Comparison of ENCODE assay signal across 9 cellular contexts in genomic region chr10:80413152-80413996, GRCh38. TPM values are rescaled to one million over a fixed set of nuclear protein-coding genes. Genes with fewer than 3 reads are reported as not detected.
DNase-seq lines count a peak whose midpoint lies in the region; TF ChIP-seq lines count a peak whose summit lies in the region.
"Had no signal": no experiment of that assay in that cellular context is flagged by ENCODE, and none has a peak within 500 bp of the region (broad histone marks: within the 10 kb centered on the region; RNA-seq: fewer than 3 reads in every experiment).

No MANE protein-coding gene starts in this region.

- TF ChIP-seq EP300 in tibial nerve (IDR thresholded peaks at IDR 0.05) = peak in 1 of 2 donors; percentile 34

- WGBS in tibial nerve, 2 donors = 49 to 56% methylated on average over 13 of the region's 13 CpGs

- no peaks in the 10 kb centered on the region for H3K9me3 ChIP-seq in tibial nerve

- intact Hi-C loops in activated CD4-positive, alpha-beta T cell treated with anti-CD3 and anti-CD28 coated beads, Interleukin-2, amount 10 ng/mL, durations not matched to agents 24 days and 14 days (cut with micrococcal nuclease) = no loop called here

- no peak for TF ChIP-seq POLR2A in tibial nerve (IDR thresholded peaks at IDR 0.05)

- peak overlapping the region in 1 of 4 donors; percentile 23 for H3K4me3 ChIP-seq in tibial nerve

- H3K4me1 ChIP-seq in tibial nerve = peaks cover 0 to 90% (median 33%) of the 10 kb centered on the region in 4 donors

- peak overlapping the region; percentile 22 for H3K27ac Mint-ChIP-seq in activated CD4-positive, alpha-beta T cell treated with anti-CD3 and anti-CD28 coated beads, Interleukin-2, amount 10 ng/mL, durations not matched to agents 24 days and 14 days
- H3K27ac Mint-ChIP-seq: B cell had no signal

- DNase-seq in activated CD4-positive, alpha-beta T cell treated with anti-CD3 and anti-CD28 coated beads, Interleukin-2, amount 10 ng/mL, durations not matched to agents 24 days and 14 days = no peak
- no peak for DNase-seq in activated CD4-positive, alpha-beta T cell treated with anti-CD3 and anti-CD28 coated beads, Interleukin-2, amount 50 U/mL, for 1 hour
- DNase-seq in iPS-NIHi11 (ENCODE audit: low spot score) = peak; percentile 29
- DNase-seq in tibial nerve (ENCODE audit: low spot score in 2 of 2) = no peak
- no peak for DNase-seq in GM13976 (ENCODE audit: low spot score)
- no peak for DNase-seq in ACHN
- DNase-seq in putamen (ENCODE audit: low spot score) = no peak

- H3K36me3 ChIP-seq in tibial nerve = no peaks in the 10 kb centered on the region

- H3K4me3 Mint-ChIP-seq in activated CD4-positive, alpha-beta T cell treated with anti-CD3 and anti-CD28 coated beads, Interleukin-2, amount 10 ng/mL, durations not matched to agents 24 days and 14 days = no peak overlapping the region
- H3K4me3 Mint-ChIP-seq: B cell had no signal

- H3K27ac ChIP-seq in angular gyrus (ENCODE audit: low read depth, low read length) (peak overlapping the region; percentile 42), tibial nerve (peak overlapping the region; percentile 42 to 94 (median 68))

- TF ChIP-seq CTCF in tibial nerve (IDR thresholded peaks at IDR 0.05) (no peak), GM13976 (IDR thresholded peaks at IDR 0.05; ENCODE audit: borderline replicate concordance, control extremely low read depth, extremely low read depth, insufficient read depth, missing control alignments) (no peak)

- no peaks in the 10 kb centered on the region for H3K27me3 ChIP-seq in tibial nerve

- H3K27me3 Mint-ChIP-seq in activated CD4-positive, alpha-beta T cell treated with anti-CD3 and anti-CD28 coated beads, Interleukin-2, amount 10 ng/mL, durations not matched to agents 24 days and 14 days = peaks cover 3% of the 10 kb centered on the region
- H3K27me3 Mint-ChIP-seq: B cell had no signal

- in situ Hi-C loops in GM13976 (cut with MboI; ENCODE audit: low sequenced_read_pairs, unreplicated experiment) = no loop called here
- in situ Hi-C loops in ACHN (cut with HindIII; ENCODE audit: low pct_ligation_motif_present, low pct_unique_long_range_greater_than_20kb, low sequenced_read_pairs) = no loop called here

- H3K9me3 Mint-ChIP-seq in activated CD4-positive, alpha-beta T cell treated with anti-CD3 and anti-CD28 coated beads, Interleukin-2, amount 10 ng/mL, durations not matched to agents 24 days and 14 days = no peaks in the 10 kb centered on the region

- peaks cover 26% of the 10 kb centered on the region for H3K4me1 Mint-ChIP-seq in activated CD4-positive, alpha-beta T cell treated with anti-CD3 and anti-CD28 coated beads, Interleukin-2, amount 10 ng/mL, durations not matched to agents 24 days and 14 days

- no peaks in the 10 kb centered on the region for H3K36me3 Mint-ChIP-seq in activated CD4-positive, alpha-beta T cell treated with anti-CD3 and anti-CD28 coated beads, Interleukin-2, amount 10 ng/mL, durations not matched to agents 24 days and 14 days (ENCODE audit: low read depth)

RNA-seq across cellular contexts. Expression of gene PRXL2A, which starts 5.0 kb away (rescaled TPM):
- 14.8 and 16.4 TPM in 2 replicates for total RNA-seq in activated CD4-positive, alpha-beta T cell treated with anti-CD3 and anti-CD28 coated beads, Interleukin-2, amount 10 ng/mL, durations not matched to agents 24 days and 14 days
- total RNA-seq in tibial nerve = 100 to 1,000 TPM in 3 of 4 donors, 10 to 100 TPM in 1; 94.5 to 176 (median 128) TPM

RNA-seq across cellular contexts. Expression of gene TSPAN14, which starts 40.7 kb away (rescaled TPM):
- total RNA-seq in activated CD4-positive, alpha-beta T cell treated with anti-CD3 and anti-CD28 coated beads, Interleukin-2, amount 10 ng/mL, durations not matched to agents 24 days and 14 days = 57.8 and 61.7 TPM in 2 replicates
- total RNA-seq in tibial nerve = 100 to 1,000 TPM; 123 to 163 (median 150) TPM

RNA-seq across cellular contexts. Expression of gene DYDC2, which starts 56.8 kb away (rescaled TPM):
- not detected in 2 replicates for total RNA-seq in activated CD4-positive, alpha-beta T cell treated with anti-CD3 and anti-CD28 coated beads, Interleukin-2, amount 10 ng/mL, durations not matched to agents 24 days and 14 days
- not detected for total RNA-seq in tibial nerve
- total RNA-seq: B cell had no signal

RNA-seq across cellular contexts. Expression of gene DYDC1, which starts 56.8 kb away (rescaled TPM):
- total RNA-seq in activated CD4-positive, alpha-beta T cell treated with anti-CD3 and anti-CD28 coated beads, Interleukin-2, amount 10 ng/mL, durations not matched to agents 24 days and 14 days = not detected in 2 replicates
- total RNA-seq in tibial nerve = not detected
- total RNA-seq: B cell had no signal
